ENCODE assay signal across 1 cellular context in the genomic region with DNA sequence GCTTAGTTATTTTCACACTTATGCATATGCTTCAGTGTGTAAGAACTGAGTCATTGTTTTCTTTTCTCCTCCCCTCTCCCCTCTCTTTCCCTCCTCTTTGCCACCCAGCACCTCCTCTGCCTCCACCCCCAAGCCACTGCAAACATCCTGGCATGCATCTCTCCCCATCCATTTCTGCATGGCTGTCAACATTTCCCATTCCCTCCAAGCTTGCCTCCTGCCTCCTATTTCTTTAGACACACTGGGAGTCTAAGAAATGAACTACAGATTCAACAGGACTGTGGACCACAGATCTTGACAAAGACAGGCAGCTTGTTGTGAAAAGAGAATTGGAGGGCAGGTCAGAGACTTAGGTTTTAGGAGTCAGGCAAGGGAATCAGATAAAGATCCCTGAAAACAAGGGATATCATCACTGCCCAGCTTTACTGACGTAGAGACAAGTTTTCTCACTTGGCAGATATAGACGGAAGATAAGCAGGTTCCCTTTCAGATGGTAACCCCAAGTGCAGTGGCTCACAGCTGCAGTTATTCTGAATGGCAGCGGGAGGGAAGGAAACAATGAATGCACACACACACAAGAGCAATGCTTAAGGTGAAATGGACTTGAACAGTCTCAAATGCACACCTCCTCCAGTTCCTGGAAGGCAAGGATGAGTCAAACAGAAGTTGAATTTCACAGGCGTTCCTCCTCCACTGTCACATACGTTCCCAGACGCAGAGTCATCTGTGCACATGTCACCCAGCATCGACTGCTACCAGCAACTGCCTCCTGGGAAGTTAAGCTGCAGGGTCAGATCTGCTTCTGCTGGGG.
TF ChIP-seq lines count a peak whose summit lies in the region.

No MANE protein-coding gene starts in this region.

TF ChIP-seq in K562, 482 proteins besides CTCF, POLR2A, EP300 and RAD21 (continued from another document and continues in another):
- TF ChIP-seq, protein P1, sequence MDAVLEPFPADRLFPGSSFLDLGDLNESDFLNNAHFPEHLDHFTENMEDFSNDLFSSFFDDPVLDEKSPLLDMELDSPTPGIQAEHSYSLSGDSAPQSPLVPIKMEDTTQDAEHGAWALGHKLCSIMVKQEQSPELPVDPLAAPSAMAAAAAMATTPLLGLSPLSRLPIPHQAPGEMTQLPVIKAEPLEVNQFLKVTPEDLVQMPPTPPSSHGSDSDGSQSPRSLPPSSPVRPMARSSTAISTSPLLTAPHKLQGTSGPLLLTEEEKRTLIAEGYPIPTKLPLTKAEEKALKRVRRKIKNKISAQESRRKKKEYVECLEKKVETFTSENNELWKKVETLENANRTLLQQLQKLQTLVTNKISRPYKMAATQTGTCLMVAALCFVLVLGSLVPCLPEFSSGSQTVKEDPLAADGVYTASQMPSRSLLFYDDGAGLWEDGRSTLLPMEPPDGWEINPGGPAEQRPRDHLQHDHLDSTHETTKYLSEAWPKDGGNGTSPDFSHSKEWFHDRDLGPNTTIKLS (IDR thresholded peaks at IDR 0.05; ENCODE audit: borderline replicate concordance, low read depth): no peak
- no peak for TF ChIP-seq POU5F1 (IDR thresholded peaks at IDR 0.05; ENCODE audit: borderline replicate concordance, low read depth, low read length, partially characterized antibody)
- TF ChIP-seq NCOA6 (IDR thresholded peaks at IDR 0.05): no peak
- no peak for TF ChIP-seq ZNF780A (CRISPR knock-in tag; IDR thresholded peaks at IDR 0.05)
- no peak for TF ChIP-seq ARNT (IDR thresholded peaks at IDR 0.05)
- no peak for TF ChIP-seq ZSCAN29 (IDR thresholded peaks at IDR 0.05)
- no peak for TF ChIP-seq TCF7 (IDR thresholded peaks at IDR 0.05; ENCODE audit: borderline replicate concordance)
- TF ChIP-seq, protein P2, sequence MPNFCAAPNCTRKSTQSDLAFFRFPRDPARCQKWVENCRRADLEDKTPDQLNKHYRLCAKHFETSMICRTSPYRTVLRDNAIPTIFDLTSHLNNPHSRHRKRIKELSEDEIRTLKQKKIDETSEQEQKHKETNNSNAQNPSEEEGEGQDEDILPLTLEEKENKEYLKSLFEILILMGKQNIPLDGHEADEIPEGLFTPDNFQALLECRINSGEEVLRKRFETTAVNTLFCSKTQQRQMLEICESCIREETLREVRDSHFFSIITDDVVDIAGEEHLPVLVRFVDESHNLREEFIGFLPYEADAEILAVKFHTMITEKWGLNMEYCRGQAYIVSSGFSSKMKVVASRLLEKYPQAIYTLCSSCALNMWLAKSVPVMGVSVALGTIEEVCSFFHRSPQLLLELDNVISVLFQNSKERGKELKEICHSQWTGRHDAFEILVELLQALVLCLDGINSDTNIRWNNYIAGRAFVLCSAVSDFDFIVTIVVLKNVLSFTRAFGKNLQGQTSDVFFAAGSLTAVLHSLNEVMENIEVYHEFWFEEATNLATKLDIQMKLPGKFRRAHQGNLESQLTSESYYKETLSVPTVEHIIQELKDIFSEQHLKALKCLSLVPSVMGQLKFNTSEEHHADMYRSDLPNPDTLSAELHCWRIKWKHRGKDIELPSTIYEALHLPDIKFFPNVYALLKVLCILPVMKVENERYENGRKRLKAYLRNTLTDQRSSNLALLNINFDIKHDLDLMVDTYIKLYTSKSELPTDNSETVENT (CRISPR knock-in tag; IDR thresholded peaks at IDR 0.05): no peak
- peak; percentile 35; the same call in 1 of the 2 replicates for TF ChIP-seq SMARCE1 (IDR thresholded peaks at IDR 0.05)
- no peak for TF ChIP-seq ZBED1 (IDR thresholded peaks at IDR 0.05)
- TF ChIP-seq ZNF184 (CRISPR knock-in tag; IDR thresholded peaks at IDR 0.05): no peak
- TF ChIP-seq MBD2 (IDR thresholded peaks at IDR 0.05; ENCODE audit: borderline replicate concordance, low read depth): no peak
- no peak for TF ChIP-seq YBX1 (IDR thresholded peaks at IDR 0.05)
- peak; percentile 46; the same call in 1 of the 2 replicates for TF ChIP-seq TCF3 (CRISPR knock-in tag; IDR thresholded peaks at IDR 0.05)
- TF ChIP-seq ZNF134 (CRISPR knock-in tag; conservative IDR thresholded peaks at IDR 0.05): no peak
- no peak for TF ChIP-seq ZNF57 (CRISPR knock-in tag; IDR thresholded peaks at IDR 0.05)
- no peak for TF ChIP-seq ZNF165 (CRISPR knock-in tag; IDR thresholded peaks at IDR 0.05; ENCODE audit: borderline replicate concordance)
- no peak for TF ChIP-seq HIVEP1 (CRISPR knock-in tag; IDR thresholded peaks at IDR 0.05)
- no peak for TF ChIP-seq POLR2AphosphoS2 (IDR thresholded peaks at IDR 0.05; ENCODE audit: low read length)
- peak; percentile 46; the same call in 1 of the 2 replicates for TF ChIP-seq BHLHE40 (IDR thresholded peaks at IDR 0.05; ENCODE audit: low read length)
- no peak for TF ChIP-seq ZNF175 (CRISPR knock-in tag; IDR thresholded peaks at IDR 0.05; ENCODE audit: low read depth)
- no peak for TF ChIP-seq SP2 (IDR thresholded peaks at IDR 0.05; ENCODE audit: extremely low read depth, low read depth, low read length, poor library complexity, severe bottlenecking)
- TF ChIP-seq SAFB (IDR thresholded peaks at IDR 0.05; ENCODE audit: borderline replicate concordance, low read depth, low read length): no peak
- TF ChIP-seq FOXP4 (CRISPR knock-in tag; IDR thresholded peaks at IDR 0.05; ENCODE audit: borderline replicate concordance): no peak
- TF ChIP-seq ZNF778 (CRISPR knock-in tag; IDR thresholded peaks at IDR 0.05): no peak
- no peak for TF ChIP-seq OTX1 (CRISPR knock-in tag; IDR thresholded peaks at IDR 0.05)
- TF ChIP-seq FOSL1 (tag; conservative IDR thresholded peaks at IDR 0.05): peak; percentile 93
- no peak for TF ChIP-seq MLLT1 (IDR thresholded peaks at IDR 0.05)
- peak; percentile 33 for TF ChIP-seq HNRNPLL (IDR thresholded peaks at IDR 0.05; ENCODE audit: low read depth, low read length, poor library complexity, severe bottlenecking)
- peak; percentile 44; the same call in 1 of the 2 replicates for TF ChIP-seq ZEB2 (IDR thresholded peaks at IDR 0.05)
- no peak for TF ChIP-seq HMGXB4 (CRISPR knock-in tag; IDR thresholded peaks at IDR 0.05)
- TF ChIP-seq TBP (optimal IDR thresholded peaks at IDR 0.05; ENCODE audit: low read depth, low read length): no peak
- TF ChIP-seq ZNF584 (CRISPR knock-in tag; IDR thresholded peaks at IDR 0.05; ENCODE audit: low read depth): no peak
- no peak for TF ChIP-seq ZC3H4 (CRISPR knock-in tag; IDR thresholded peaks at IDR 0.05; ENCODE audit: borderline replicate concordance)
- TF ChIP-seq MITF (IDR thresholded peaks at IDR 0.05): no peak
- TF ChIP-seq CSDE1 (IDR thresholded peaks at IDR 0.05): no peak
- no peak for TF ChIP-seq HDAC8 (tag; IDR thresholded peaks at IDR 0.05)
- no peak for TF ChIP-seq HOXB6 (CRISPR knock-in tag; IDR thresholded peaks at IDR 0.05; ENCODE audit: borderline replicate concordance)
- TF ChIP-seq ETS2 (tag; IDR thresholded peaks at IDR 0.05; ENCODE audit: borderline replicate concordance, poor library complexity, severe bottlenecking): no peak
- TF ChIP-seq ZFP1 (CRISPR knock-in tag; IDR thresholded peaks at IDR 0.05): no peak
- TF ChIP-seq CXXC5 (CRISPR knock-in tag; IDR thresholded peaks at IDR 0.05): peak; percentile 47; the same call in 1 of the 2 replicates
- TF ChIP-seq RBM25 (IDR thresholded peaks at IDR 0.05; ENCODE audit: low read depth, low read length, severe bottlenecking): no peak
- no peak for TF ChIP-seq CTCFL (IDR thresholded peaks at IDR 0.05; ENCODE audit: borderline replicate concordance, insufficient read depth, low read depth, low read length, poor library complexity, severe bottlenecking)
- TF ChIP-seq E2F3 (CRISPR knock-in tag; IDR thresholded peaks at IDR 0.05): no peak
- TF ChIP-seq RNF2 (IDR thresholded peaks at IDR 0.05): no peak
- TF ChIP-seq IRF9 (tag; IDR thresholded peaks at IDR 0.05): no peak
- TF ChIP-seq TFAM (CRISPR knock-in tag; conservative IDR thresholded peaks at IDR 0.05): no peak
- TF ChIP-seq, protein P3, sequence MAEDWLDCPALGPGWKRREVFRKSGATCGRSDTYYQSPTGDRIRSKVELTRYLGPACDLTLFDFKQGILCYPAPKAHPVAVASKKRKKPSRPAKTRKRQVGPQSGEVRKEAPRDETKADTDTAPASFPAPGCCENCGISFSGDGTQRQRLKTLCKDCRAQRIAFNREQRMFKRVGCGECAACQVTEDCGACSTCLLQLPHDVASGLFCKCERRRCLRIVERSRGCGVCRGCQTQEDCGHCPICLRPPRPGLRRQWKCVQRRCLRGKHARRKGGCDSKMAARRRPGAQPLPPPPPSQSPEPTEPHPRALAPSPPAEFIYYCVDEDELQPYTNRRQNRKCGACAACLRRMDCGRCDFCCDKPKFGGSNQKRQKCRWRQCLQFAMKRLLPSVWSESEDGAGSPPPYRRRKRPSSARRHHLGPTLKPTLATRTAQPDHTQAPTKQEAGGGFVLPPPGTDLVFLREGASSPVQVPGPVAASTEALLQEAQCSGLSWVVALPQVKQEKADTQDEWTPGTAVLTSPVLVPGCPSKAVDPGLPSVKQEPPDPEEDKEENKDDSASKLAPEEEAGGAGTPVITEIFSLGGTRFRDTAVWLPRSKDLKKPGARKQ (CRISPR knock-in tag; IDR thresholded peaks at IDR 0.05): no peak
- no peak for TF ChIP-seq SRSF3 (IDR thresholded peaks at IDR 0.05; ENCODE audit: insufficient read depth, low read length)
- no peak for TF ChIP-seq ZNF644 (tag; IDR thresholded peaks at IDR 0.05; ENCODE audit: low read depth)
- TF ChIP-seq RBM34 (IDR thresholded peaks at IDR 0.05; ENCODE audit: borderline replicate concordance, insufficient read depth, low read length): no peak
- no peak for TF ChIP-seq PRPF4 (IDR thresholded peaks at IDR 0.05; ENCODE audit: insufficient read depth, low read depth, low read length, poor library complexity, severe bottlenecking)
- no peak for TF ChIP-seq ATF1 (CRISPR knock-in tag; IDR thresholded peaks at IDR 0.05)
- peak; percentile 48; the same call in 1 of the 2 replicates for TF ChIP-seq ATF1 (tag; IDR thresholded peaks at IDR 0.05)
